9 cellular contexts compared by ENCODE assay signal in genomic region chr9:129143461-129143927, GRCh38. TPM values are rescaled to one million over a fixed set of nuclear protein-coding genes. Genes with fewer than 3 reads are reported as not detected.
A peak's percentile ranks its signal among the peaks of the same experiment; 100 is the strongest.
DNase-seq lines count a peak whose midpoint lies in the region; FAIRE-seq and TF ChIP-seq lines count a peak whose summit lies in the region.
"Had no signal": no experiment of that assay in that cellular context is flagged by ENCODE, and none has a peak within 500 bp of the region (broad histone marks: within the 10 kb centered on the region; RNA-seq: fewer than 3 reads in every experiment).

No MANE protein-coding gene starts in this region.

- H2BK120ac ChIP-seq in mesenchymal stem cell (ENCODE audit: low read depth, low read length) = peak overlapping the region; percentile 97

- peaks cover 47% of the 10 kb centered on the region for H3K4me1 Mint-ChIP-seq in activated T-cell treated with anti-CD3 and anti-CD28 coated beads, Interleukin-2, amount 50 U/mL, for 24 hours (ENCODE audit: low read depth)

- no peak overlapping the region for H2AFZ ChIP-seq in mesenchymal stem cell (ENCODE audit: low read depth, low read length)

- H3K79me1 ChIP-seq in mesenchymal stem cell (replicated peaks; ENCODE audit: low read length, poor library complexity, severe bottlenecking) = peaks cover 14% of the 10 kb centered on the region

- H3K36me3 Mint-ChIP-seq in activated T-cell treated with anti-CD3 and anti-CD28 coated beads, Interleukin-2, amount 50 U/mL, for 24 hours (ENCODE audit: low read depth) = peaks cover 55% of the 10 kb centered on the region

- no peaks in the 10 kb centered on the region for H3K9me3 ChIP-seq in mesenchymal stem cell (ENCODE audit: control insufficient read depth, low read length)

- H3K18ac ChIP-seq in mesenchymal stem cell (ENCODE audit: low read depth in 1 of 2, low read length in 2 of 2) = peak overlapping the region; percentile 88 to 95

- H3K27ac ChIP-seq in mesenchymal stem cell (ENCODE audit: low read length, poor library complexity, severe bottlenecking) (peak overlapping the region; percentile 99), urinary bladder (ENCODE audit: low read depth) (peak overlapping the region; percentile 65)

- peak overlapping the region; percentile 93 for H2BK15ac ChIP-seq in mesenchymal stem cell (ENCODE audit: low read depth, poor library complexity, severe bottlenecking)

- H3K4me1 ChIP-seq in mesenchymal stem cell (ENCODE audit: control insufficient read depth, insufficient read depth, low read depth, low read length) (peaks cover 79% of the 10 kb centered on the region), urinary bladder (ENCODE audit: insufficient read depth) (no peaks in the 10 kb centered on the region)

- peak overlapping the region; percentile 72 for H3K9ac ChIP-seq in mesenchymal stem cell (ENCODE audit: low read length)

- no peak for FAIRE-seq in GM12891 (lab: Jason Lieb, UNC)
- FAIRE-seq in HTR-8/SVneo (lab: Jason Lieb, UNC) = no peak

- peak overlapping the region; percentile 71 to 98 for H2BK12ac ChIP-seq in mesenchymal stem cell (ENCODE audit: low read length in 2 of 2)

- H2BK5ac ChIP-seq in mesenchymal stem cell (ENCODE audit: low read depth, low read length, poor library complexity, severe bottlenecking) = peak overlapping the region; percentile 87

- H3K14ac ChIP-seq in mesenchymal stem cell (ENCODE audit: low read length in 2 of 2) = no peak overlapping the region

- H3K4me3 ChIP-seq in mesenchymal stem cell (ENCODE audit: insufficient read depth in 1 of 2, low read depth in 1 of 2, low read length in 2 of 2) (peak overlapping the region in 1 of 2 experiments; percentile 1), urinary bladder (ENCODE audit: low read depth, low read length) (no peak overlapping the region)

- DNase-seq in activated T-cell treated with anti-CD3 and anti-CD28 coated beads, Interleukin-2, amount 50 U/mL, for 24 hours = no peak
- no peak for DNase-seq in activated T-cell treated with anti-CD3 and anti-CD28 coated beads, Interleukin-2, amount 50 U/mL, for 48 hours
- peak; percentile 66 for DNase-seq in ecto neural progenitor cell (ENCODE audit: low spot score)
- DNase-seq in mesenchymal stem cell = peak; percentile 94
- no peak for DNase-seq in NCI-H526 treated with DMSO at 0.1 percent for 48 hours (lab: John Stamatoyannopoulos, UW)
- DNase-seq in GM12891 (ENCODE audit: insufficient read length, low spot score) = no peak
- DNase-seq in HTR-8/SVneo (ENCODE audit: insufficient read length, low spot score) = no peak

- H2AK5ac ChIP-seq in mesenchymal stem cell (ENCODE audit: low read length, severe bottlenecking) = peak overlapping the region; percentile 90

- H3K27me3 Mint-ChIP-seq in activated T-cell treated with anti-CD3 and anti-CD28 coated beads, Interleukin-2, amount 50 U/mL, for 24 hours = no peaks in the 10 kb centered on the region
- H3K27me3 Mint-ChIP-seq: CD4-positive, CD25-positive, alpha-beta regulatory T cell had no signal

- H3K4ac ChIP-seq in mesenchymal stem cell (ENCODE audit: low read depth in 1 of 2, low read length in 2 of 2) = peak overlapping the region; percentile 98

- TF ChIP-seq POLR2A in GM12891 (IDR thresholded peaks at IDR 0.05; ENCODE audit: low read depth, low read length) = no peak

- no peaks in the 10 kb centered on the region for H3K27me3 ChIP-seq in mesenchymal stem cell (ENCODE audit: control insufficient read depth in 1 of 2, insufficient read depth in 1 of 2, low read length in 2 of 2)

- H3K36me3 ChIP-seq in mesenchymal stem cell (ENCODE audit: control insufficient read depth in 1 of 2, insufficient read depth in 2 of 2, low read depth in 1 of 2, low read length in 2 of 2) (peaks cover 24 to 47% of the 10 kb centered on the region in 2 experiments), urinary bladder (ENCODE audit: insufficient read depth) (no peaks in the 10 kb centered on the region)

- H4K8ac ChIP-seq in mesenchymal stem cell (ENCODE audit: low read length) = peak overlapping the region; percentile 89

- H3K4me2 ChIP-seq in mesenchymal stem cell (ENCODE audit: low read length, poor library complexity, severe bottlenecking) = peak overlapping the region; percentile 55

- peak overlapping the region; percentile 96 for H4K91ac ChIP-seq in mesenchymal stem cell (ENCODE audit: low read length)

- WGBS in mesenchymal stem cell = 2% methylated on average over 11 of the region's 11 CpGs
- WGBS in urinary bladder = 18% methylated on average over 11 of the region's 11 CpGs

- no peaks in the 10 kb centered on the region for H3K9me3 Mint-ChIP-seq in activated T-cell treated with anti-CD3 and anti-CD28 coated beads, Interleukin-2, amount 50 U/mL, for 24 hours
- H3K9me3 Mint-ChIP-seq: CD4-positive, CD25-positive, alpha-beta regulatory T cell had no signal

- H3K4me3 Mint-ChIP-seq in activated T-cell treated with anti-CD3 and anti-CD28 coated beads, Interleukin-2, amount 50 U/mL, for 24 hours = no peak overlapping the region

- no peak overlapping the region for H3K23ac ChIP-seq in mesenchymal stem cell (ENCODE audit: low read length in 2 of 2)

- H3K27ac Mint-ChIP-seq in activated T-cell treated with anti-CD3 and anti-CD28 coated beads, Interleukin-2, amount 50 U/mL, for 24 hours = peak overlapping the region; percentile 29

TF ChIP-seq in GM12891, 5 proteins besides CTCF, POLR2A, EP300 and RAD21:
- TF ChIP-seq TAF1 (IDR thresholded peaks at IDR 0.05; ENCODE audit: low read depth, low read length) = no peak
- TF ChIP-seq SPI1 (IDR thresholded peaks at IDR 0.05; ENCODE audit: low read depth, low read length) = no peak
- no peak for TF ChIP-seq POU2F2 (IDR thresholded peaks at IDR 0.05; ENCODE audit: low read depth, low read length)
- TF ChIP-seq PAX5 (IDR thresholded peaks at IDR 0.05; ENCODE audit: insufficient read depth, low read length, severe bottlenecking) = no peak
- TF ChIP-seq POLR2AphosphoS5 (IDR thresholded peaks at IDR 0.05; ENCODE audit: low read depth, low read length) = no peak
TF ChIP-seq in GM12891: peak in this region for 0.

RNA-seq across cellular contexts. Expression of gene PTPA, which starts 32.3 kb away (rescaled TPM):
- polyA plus RNA-seq in mesenchymal stem cell (2013, experiment 1 of 2) = 106 TPM
- 99.4 TPM for polyA plus RNA-seq in mesenchymal stem cell (2013, experiment 2 of 2)
- 48.5 TPM for total RNA-seq in urinary bladder
- 125 TPM for polyA plus RNA-seq in urinary bladder
- polyA plus RNA-seq in GM12891 (2012; ENCODE audit: low read depth, missing spikeins) = 42.1 TPM

RNA-seq across cellular contexts. Expression of gene CRAT, which starts 32.9 kb away (rescaled TPM):
- 22.6 TPM for polyA plus RNA-seq in mesenchymal stem cell (2013, experiment 1 of 2)
- polyA plus RNA-seq in mesenchymal stem cell (2013, experiment 2 of 2) = 22.5 TPM
- 15.0 TPM for total RNA-seq in urinary bladder
- 70.7 TPM for polyA plus RNA-seq in urinary bladder
- polyA plus RNA-seq in GM12891 (2012; ENCODE audit: low read depth, missing spikeins) = 1.9 TPM

RNA-seq across cellular contexts. Expression of gene IER5L, which starts 34.6 kb away (rescaled TPM):
- 26.8 TPM for polyA plus RNA-seq in mesenchymal stem cell (2013, experiment 1 of 2)
- 26.3 TPM for polyA plus RNA-seq in mesenchymal stem cell (2013, experiment 2 of 2)
- 15.2 TPM for total RNA-seq in urinary bladder
- polyA plus RNA-seq in urinary bladder = 13.3 TPM
- polyA plus RNA-seq in GM12891 (2012; ENCODE audit: low read depth, missing spikeins) = 0.19 TPM
- polyA plus RNA-seq: CD4-positive, CD25-positive, alpha-beta regulatory T cell had no signal

Comparison
In these comparisons a context has a peak if more than half of its experiments do, and no peak if none do; other contexts are left out.
1. DNase-seq: peak in ecto neural progenitor cell (single experiment) and mesenchymal stem cell (single experiment); none in activated T-cell treated with anti-CD3 and anti-CD28 coated beads, Interleukin-2, amount 50 U/mL, for 24 hours (single experiment), activated T-cell treated with anti-CD3 and anti-CD28 coated beads, Interleukin-2, amount 50 U/mL, for 48 hours (0 of 2), NCI-H526 treated with DMSO at 0.1 percent for 48 hours (single experiment), GM12891 (single experiment) and HTR-8/SVneo (single experiment).